ENCODE assay signal across 23 cellular contexts in the genomic region with DNA sequence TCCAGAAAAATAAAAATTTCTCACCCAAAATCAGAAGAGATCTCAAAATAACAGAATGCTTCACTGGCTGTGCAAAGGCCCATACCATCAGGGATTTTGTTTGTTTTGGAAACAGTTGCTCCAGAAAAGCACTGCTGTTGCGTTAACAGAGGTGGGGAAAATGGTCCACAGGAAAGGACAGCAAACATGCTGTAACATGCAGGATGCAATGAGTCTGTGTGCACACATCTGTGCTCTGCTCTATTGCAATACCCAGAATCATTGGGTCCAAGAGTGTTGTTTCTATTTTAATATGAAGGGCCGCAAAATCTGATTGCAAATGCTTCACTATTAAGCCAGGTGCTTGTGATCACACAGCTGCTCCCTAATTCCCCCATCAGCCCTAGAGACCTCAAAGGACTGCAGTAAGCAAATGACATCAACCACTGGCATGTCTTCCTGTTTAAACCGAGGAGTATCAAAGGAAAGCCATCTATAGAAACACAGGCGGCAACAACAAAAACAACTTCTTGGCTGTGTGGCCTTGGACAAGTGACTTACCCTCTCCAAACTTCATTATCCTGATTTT.
DNase-seq lines count a peak whose midpoint lies in the region; ATAC-seq, FAIRE-seq and TF ChIP-seq lines count a peak whose summit lies in the region.
"Had no signal": no experiment of that assay in that cellular context is flagged by ENCODE, and none has a peak within 500 bp of the region (broad histone marks: within the 10 kb centered on the region; RNA-seq: fewer than 3 reads in every experiment).

No MANE protein-coding gene starts in this region.

- peaks cover 4% of the 10 kb centered on the region for H3K36me3 ChIP-seq in mammary epithelial cell (ENCODE audit: insufficient read depth, low read length)
- H3K36me3 ChIP-seq in CD8-positive, alpha-beta memory T cell (ENCODE audit: insufficient read depth, low read length) = no peaks in the 10 kb centered on the region

- CTCF ChIA-PET in AG04450 (lab: Charles Lee) (no interaction called here), mammary epithelial cell (lab: Charles Lee; ENCODE audit: low non-redundant PET) (no interaction called here)
- CTCF ChIA-PET in CD8-positive, alpha-beta memory T cell (lab: Charles Lee) = no interaction called here

- no peaks in the 10 kb centered on the region for H4K20me1 ChIP-seq in mammary epithelial cell (ENCODE audit: insufficient read depth, low read length)

- H3K9me3 ChIP-seq in AG04450 (ENCODE audit: control insufficient read depth, insufficient read depth, low read length) (peaks cover 7% of the 10 kb centered on the region; the same call in 1 of the 2 replicates), mammary epithelial cell (replicated peaks; ENCODE audit: insufficient read depth, low read length) (no peaks in the 10 kb centered on the region)
- H3K9me3 ChIP-seq in CD8-positive, alpha-beta memory T cell (ENCODE audit: low read length) = no peaks in the 10 kb centered on the region

- H3K4me2 ChIP-seq in mammary epithelial cell (ENCODE audit: insufficient read depth, low read depth, low read length) = peak overlapping the region; percentile 19

- peaks cover 30% of the 10 kb centered on the region for H3K79me2 ChIP-seq in mammary epithelial cell (ENCODE audit: insufficient read depth, low read length)

- TF ChIP-seq POLR2A in GM12892 (IDR thresholded peaks at IDR 0.05; ENCODE audit: low read depth, low read length) = no peak

- H3K27ac ChIP-seq in AG04450 (ENCODE audit: low read depth, low read length) (peak overlapping the region; percentile 21), C4-2B (peak overlapping the region; percentile 9; the same call in 1 of the 2 replicates), mammary epithelial cell (ENCODE audit: insufficient read depth, low read depth, low read length) (peak overlapping the region; percentile 36)
- no peak overlapping the region for H3K27ac ChIP-seq in CD8-positive, alpha-beta memory T cell (ENCODE audit: low read depth, low read length)
- H3K27ac ChIP-seq: RWPE1, tibial nerve had no signal

- peaks cover 38% of the 10 kb centered on the region for H3K4me1 ChIP-seq in mammary epithelial cell (ENCODE audit: insufficient read depth, low read length)
- no peaks in the 10 kb centered on the region for H3K4me1 ChIP-seq in CD8-positive, alpha-beta memory T cell (ENCODE audit: insufficient read depth, low read length)

- no peaks in the 10 kb centered on the region for H3K9me3 Mint-ChIP-seq in CD8-positive, alpha-beta memory T cell
- H3K9me3 Mint-ChIP-seq: activated CD4-positive, alpha-beta memory T cell treated with anti-CD3 and anti-CD28 coated beads for 36 hours; CD8-positive, alpha-beta T cell; effector memory CD8-positive, alpha-beta T cell; natural killer cell; stimulated activated naive CD8-positive, alpha-beta T cell treated with anti-CD3 and anti-CD28 coated beads, Interleukin-15, amount 100 ng/mL, for 72 hours had no signal

- H3K36me3 Mint-ChIP-seq in CD8-positive, alpha-beta memory T cell = peaks cover 1 to 3% (median 1%) of the 10 kb centered on the region in 3 donors
- H3K36me3 Mint-ChIP-seq: activated CD4-positive, alpha-beta memory T cell treated with anti-CD3 and anti-CD28 coated beads for 36 hours; natural killer cell had no signal

- DNase-seq in AG04450 (ENCODE audit: low read depth, low spot score) (no peak), NCI-H2171 (lab: John Stamatoyannopoulos, UW) (peak; percentile 33), mammary epithelial cell (peak; percentile 60), NOMO-1 treated with dmso at 0.1 percent for 144 hours (lab: John Stamatoyannopoulos, UW; ENCODE audit: unreplicated experiment) (no peak), GM12892 (ENCODE audit: insufficient read length) (no peak)
- no peak for DNase-seq in CD8-positive, alpha-beta memory T cell
- DNase-seq: activated CD4-positive, alpha-beta memory T cell treated with anti-CD3 and anti-CD28 coated beads for 36 hours; activated CD4-positive, CD25-positive, alpha-beta regulatory T cell; activated effector memory CD4-positive, alpha-beta T cell treated with Interleukin-2 at 50 U/mL for 16 hours; CD8-positive, alpha-beta T cell; effector memory CD8-positive, alpha-beta T cell; natural killer cell; NCI-H1436; NCI-H226; retina; stimulated activated naive CD8-positive, alpha-beta T cell treated with anti-CD3 and anti-CD28 coated beads, Interleukin-15, amount 100 ng/mL, for 72 hours had no signal

- POLR2A ChIA-PET in AG04450 (lab: Yijun Ruan, JAX) = no interaction called here
- POLR2A ChIA-PET in CD8-positive, alpha-beta memory T cell (lab: Charles Lee) = no interaction called here

- H2AFZ ChIP-seq in mammary epithelial cell (ENCODE audit: low read depth, low read length) = no peak overlapping the region

- no peaks in the 10 kb centered on the region for H3K4me1 Mint-ChIP-seq in CD8-positive, alpha-beta memory T cell
- H3K4me1 Mint-ChIP-seq: natural killer cell; stimulated activated naive CD8-positive, alpha-beta T cell treated with anti-CD3 and anti-CD28 coated beads, Interleukin-15, amount 100 ng/mL, for 72 hours had no signal

- ATAC-seq in GM18498 (IDR thresholded peaks at IDR 0.05; ENCODE audit: unreplicated experiment) = no peak
- ATAC-seq: CD8-positive, alpha-beta T cell; effector memory CD8-positive, alpha-beta T cell; natural killer cell; stimulated activated naive CD8-positive, alpha-beta T cell treated with anti-CD3 and anti-CD28 coated beads, Interleukin-15, amount 100 ng/mL, for 72 hours had no signal

- H3K4me3 ChIP-seq in AG04450 (ENCODE audit: low read depth, low read length) (no peak overlapping the region), mammary epithelial cell (replicated peaks in 1 of 3; ENCODE audit: insufficient read depth in 1 of 3, low read depth in 2 of 3, low read length in 3 of 3) (no peak overlapping the region)
- H3K4me3 ChIP-seq in CD8-positive, alpha-beta memory T cell (ENCODE audit: low read length) = no peak overlapping the region
- H3K4me3 ChIP-seq: tibial nerve had no signal

- H3K27me3 Mint-ChIP-seq in CD8-positive, alpha-beta memory T cell = no peaks in the 10 kb centered on the region
- H3K27me3 Mint-ChIP-seq: activated CD4-positive, alpha-beta memory T cell treated with anti-CD3 and anti-CD28 coated beads for 36 hours; effector memory CD8-positive, alpha-beta T cell; stimulated activated naive CD8-positive, alpha-beta T cell treated with anti-CD3 and anti-CD28 coated beads, Interleukin-15, amount 100 ng/mL, for 72 hours had no signal

- intact Hi-C loops in mammary epithelial cell (cut with micrococcal nuclease) = no loop called here

- in situ Hi-C loops in mammary epithelial cell (cut with MboI; ENCODE audit: low sequenced_read_pairs in 2 of 2) = no loop called here

- dilution Hi-C loops in mammary epithelial cell (cut with HindIII; ENCODE audit: low sequenced_read_pairs) = no loop called here

- 76% methylated on average over 4 of the region's 4 CpGs for WGBS in mammary epithelial cell (ENCODE audit: low coverage, missing lambda C conversion rate)

- BruUV-seq in mammary epithelial cell (replicated peaks; lab: Mats Ljungman, UMichigan) = no TSS peak

- H3K27ac Mint-ChIP-seq in CD8-positive, alpha-beta memory T cell = no peak overlapping the region
- H3K27ac Mint-ChIP-seq: activated CD4-positive, alpha-beta memory T cell treated with anti-CD3 and anti-CD28 coated beads for 36 hours; CD8-positive, alpha-beta T cell; effector memory CD8-positive, alpha-beta T cell; natural killer cell; stimulated activated naive CD8-positive, alpha-beta T cell treated with anti-CD3 and anti-CD28 coated beads, Interleukin-15, amount 100 ng/mL, for 72 hours had no signal

- TF ChIP-seq CTCF in AG04450 (IDR thresholded peaks at IDR 0.05; ENCODE audit: low read depth, low read length) (no peak), C4-2B (conservative IDR thresholded peaks at IDR 0.05) (no peak), mammary epithelial cell (conservative IDR thresholded peaks at IDR 0.05 in 1 of 2, IDR thresholded peaks at IDR 0.05 in 1 of 2; ENCODE audit: extremely low read depth in 1 of 2, insufficient read depth in 1 of 2, low read depth in 1 of 2, low read length in 2 of 2) (no peak)

- H3K9ac ChIP-seq in mammary epithelial cell (ENCODE audit: insufficient read depth, low read length) = no peak overlapping the region

- H3K27me3 ChIP-seq in AG04450 (ENCODE audit: control insufficient read depth, insufficient read depth, low read length) (no peaks in the 10 kb centered on the region), mammary epithelial cell (ENCODE audit: insufficient read depth, low read length) (no peaks in the 10 kb centered on the region)
- no peaks in the 10 kb centered on the region for H3K27me3 ChIP-seq in CD8-positive, alpha-beta memory T cell (ENCODE audit: insufficient read depth, low read length, poor library complexity, severe bottlenecking)
- H3K27me3 ChIP-seq: tibial nerve had no signal

- FAIRE-seq in GM12892 (lab: Jason Lieb, UNC) = no peak
- FAIRE-seq: colon, GM19239, HTR-8/SVneo had no signal

- no peak overlapping the region for H3K4me3 Mint-ChIP-seq in CD8-positive, alpha-beta memory T cell
- H3K4me3 Mint-ChIP-seq: activated CD4-positive, alpha-beta memory T cell treated with anti-CD3 and anti-CD28 coated beads for 36 hours; CD8-positive, alpha-beta T cell; effector memory CD8-positive, alpha-beta T cell; natural killer cell; stimulated activated naive CD8-positive, alpha-beta T cell treated with anti-CD3 and anti-CD28 coated beads, Interleukin-15, amount 100 ng/mL, for 72 hours had no signal

Comparison
In these comparisons a context has a peak if more than half of its experiments do, and no peak if none do; other contexts are left out.
1. DNase-seq: peak in NCI-H2171 (single experiment) and mammary epithelial cell (single experiment); none in AG04450 (single experiment), NOMO-1 treated with dmso at 0.1 percent for 144 hours (single experiment), GM12892 (single experiment) and CD8-positive, alpha-beta memory T cell (0 of 5).